1 cellular context compared by ENCODE assay signal in genomic region chr11:133953999-133954398, GRCh38.
TF ChIP-seq lines count a peak whose summit lies in the region.

No MANE protein-coding gene starts in this region.

TF ChIP-seq in HepG2, 621 proteins besides CTCF, POLR2A, EP300 and RAD21 (continued from another document):
- TF ChIP-seq ZBTB37 (CRISPR knock-in tag; IDR thresholded peaks at IDR 0.05), result no peak
- no peak for TF ChIP-seq NCOA5 (CRISPR knock-in tag; IDR thresholded peaks at IDR 0.05)
- TF ChIP-seq SIN3A (IDR thresholded peaks at IDR 0.05; ENCODE audit: borderline replicate concordance, low read depth, low read length), result no peak
- TF ChIP-seq ZNF441 (CRISPR knock-in tag; IDR thresholded peaks at IDR 0.05; ENCODE audit: borderline replicate concordance), result no peak
- TF ChIP-seq SETDB1 (CRISPR knock-in tag; IDR thresholded peaks at IDR 0.05; ENCODE audit: borderline replicate concordance), result no peak
- TF ChIP-seq STAG1 (CRISPR knock-in tag; IDR thresholded peaks at IDR 0.05), result no peak
- no peak for TF ChIP-seq ZNF572 (CRISPR knock-in tag; IDR thresholded peaks at IDR 0.05)
- TF ChIP-seq ZNF431 (CRISPR knock-in tag; IDR thresholded peaks at IDR 0.05; ENCODE audit: borderline replicate concordance, low read depth), result no peak
- no peak for TF ChIP-seq SMC3 (IDR thresholded peaks at IDR 0.05; ENCODE audit: low read length)
- TF ChIP-seq RORA (CRISPR knock-in tag; IDR thresholded peaks at IDR 0.05), result no peak
- TF ChIP-seq ELF1 (CRISPR knock-in tag; IDR thresholded peaks at IDR 0.05), result no peak
- no peak for TF ChIP-seq MIER2 (CRISPR knock-in tag; IDR thresholded peaks at IDR 0.05)
